ENCODE assay signal across 1 cellular context in the genomic region with DNA sequence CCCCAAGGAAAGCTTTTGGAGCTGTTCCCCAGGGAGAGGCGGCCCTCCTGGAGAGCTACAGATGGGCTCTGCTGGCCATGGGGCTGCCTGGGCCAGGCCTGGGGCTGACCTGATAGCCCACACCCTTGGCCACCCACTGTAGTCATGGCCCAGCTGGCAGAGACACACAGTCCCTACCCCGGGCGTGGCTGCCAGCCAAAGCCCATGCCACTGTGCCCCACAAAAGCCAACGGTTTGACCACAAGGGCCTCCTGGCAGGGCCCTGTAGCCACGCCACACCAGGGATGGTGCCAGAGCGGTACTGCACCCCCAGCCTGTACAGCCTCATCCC.
TF ChIP-seq lines count a peak whose summit lies in the region.

No MANE protein-coding gene starts in this region.

TF ChIP-seq in IMR-90, 13 proteins besides CTCF, POLR2A, EP300 and RAD21 (continued from another document):
- TF ChIP-seq FOS (IDR thresholded peaks at IDR 0.05; ENCODE audit: low read depth, low read length): no peak
- TF ChIP-seq MAFK (IDR thresholded peaks at IDR 0.05; ENCODE audit: low read depth, low read length): no peak
- no peak for TF ChIP-seq MXI1 (IDR thresholded peaks at IDR 0.05; ENCODE audit: borderline replicate concordance, low read depth, low read length)
- no peak for TF ChIP-seq NFE2L2 (IDR thresholded peaks at IDR 0.05; ENCODE audit: low read depth, low read length)
- no peak for TF ChIP-seq MAZ (IDR thresholded peaks at IDR 0.05; ENCODE audit: borderline replicate concordance, low read depth, low read length)
- TF ChIP-seq BHLHE40 (IDR thresholded peaks at IDR 0.05; ENCODE audit: low read depth, low read length): no peak
TF ChIP-seq in IMR-90: peak in this region for 0.
